ENCODE assay signal across 22 cellular contexts in genomic region chr14:92451755-92452154, GRCh38.
DNase-seq lines count a peak whose midpoint lies in the region; ATAC-seq and TF ChIP-seq lines count a peak whose summit lies in the region.
"Had no signal": no experiment of that assay in that cellular context is flagged by ENCODE, and none has a peak within 500 bp of the region (broad histone marks: within the 10 kb centered on the region; RNA-seq: fewer than 3 reads in every experiment).

No MANE protein-coding gene starts in this region.

- no peak overlapping the region for H4K8ac ChIP-seq in mesenchymal stem cell (ENCODE audit: low read length)

- H3K23ac ChIP-seq in mesenchymal stem cell (ENCODE audit: low read length in 2 of 2), result no peak overlapping the region

- H3K9me3 Mint-ChIP-seq in endodermal cell (no peaks in the 10 kb centered on the region), neural progenitor cell (no peaks in the 10 kb centered on the region), Caco-2 (ENCODE audit: unreplicated experiment) (no peaks in the 10 kb centered on the region)
- H3K9me3 Mint-ChIP-seq: CD4-positive, alpha-beta memory T cell had no signal

- H3K4ac ChIP-seq in mesenchymal stem cell (ENCODE audit: low read depth in 1 of 2, low read length in 2 of 2), result no peak overlapping the region

- H3K4me1 ChIP-seq in endodermal cell (ENCODE audit: control insufficient read depth, insufficient read depth, low read length) (peaks cover 6% of the 10 kb centered on the region), left ventricle myocardium inferior (peaks cover 22% of the 10 kb centered on the region), neural progenitor cell (no peaks in the 10 kb centered on the region), upper lobe of left lung (peaks cover 12 to 22% (median 20%) of the 10 kb centered on the region in 4 donors), Caco-2 (no peaks in the 10 kb centered on the region), mesenchymal stem cell (ENCODE audit: control insufficient read depth, insufficient read depth, low read depth, low read length) (peaks cover 5% of the 10 kb centered on the region)

- H3K36me3 ChIP-seq in endodermal cell (ENCODE audit: control insufficient read depth, insufficient read depth, low read length) (no peaks in the 10 kb centered on the region), left ventricle myocardium inferior (no peaks in the 10 kb centered on the region), neural progenitor cell (no peaks in the 10 kb centered on the region), upper lobe of left lung (no peaks in the 10 kb centered on the region), Caco-2 (ENCODE audit: control insufficient read depth, insufficient read depth, low read length) (no peaks in the 10 kb centered on the region), mesenchymal stem cell (ENCODE audit: control insufficient read depth in 1 of 2, insufficient read depth in 2 of 2, low read depth in 1 of 2, low read length in 2 of 2) (no peaks in the 10 kb centered on the region)
- H3K36me3 ChIP-seq: BLaER1 treated with 17β-estradiol and CSF1 and Interleukin-3, amounts not matched to agents 10 nM and 100 nM had no signal

- TF ChIP-seq EP300 in upper lobe of left lung (IDR thresholded peaks at IDR 0.05), result peak in 2 of 4 donors; percentile 43 to 63

- no peaks in the 10 kb centered on the region for H3K79me1 ChIP-seq in mesenchymal stem cell (replicated peaks; ENCODE audit: low read length, poor library complexity, severe bottlenecking)

- 87% methylated on average over 5 of the region's 5 CpGs; no CpG with 5 or more reads in 1 of the 2 experiments for WGBS in endodermal cell (ENCODE audit: insufficient coverage in 1 of 2, insufficient read length in 1 of 2), 2 experiments
- WGBS in upper lobe of left lung, 2 donors, result 52 to 76% methylated on average over 3 to 5 of the region's 5 CpGs
- 81% methylated on average over 5 of the region's 5 CpGs for WGBS in mesenchymal stem cell

- TF ChIP-seq POLR2A in upper lobe of left lung (IDR thresholded peaks at IDR 0.05), result no peak

- no peak overlapping the region for H3K4me3 ChIP-seq in endodermal cell (ENCODE audit: low read length)
- no peak overlapping the region for H3K4me3 ChIP-seq in left ventricle myocardium inferior
- H3K4me3 ChIP-seq in neural progenitor cell, result no peak overlapping the region
- no peak overlapping the region for H3K4me3 ChIP-seq in upper lobe of left lung
- no peak overlapping the region for H3K4me3 ChIP-seq in Caco-2 (ENCODE audit: low read depth, low read length)
- no peak overlapping the region for H3K4me3 ChIP-seq in mesenchymal stem cell (ENCODE audit: insufficient read depth in 1 of 2, low read depth in 1 of 2, low read length in 2 of 2)
- H3K4me3 ChIP-seq: BLaER1 treated with 17β-estradiol and CSF1 and Interleukin-3, amounts not matched to agents 10 nM and 100 nM had no signal

- no peak overlapping the region for H3K27ac Mint-ChIP-seq in endodermal cell
- peak overlapping the region; percentile 69 for H3K27ac Mint-ChIP-seq in neural progenitor cell
- no peak overlapping the region for H3K27ac Mint-ChIP-seq in Caco-2 (ENCODE audit: unreplicated experiment)

- H3K79me2 ChIP-seq in neural progenitor cell (ENCODE audit: low read depth), result no peaks in the 10 kb centered on the region

- peaks cover 8% of the 10 kb centered on the region for H3K27me3 Mint-ChIP-seq in endodermal cell (ENCODE audit: insufficient read depth)
- peaks cover 2% of the 10 kb centered on the region for H3K27me3 Mint-ChIP-seq in neural progenitor cell (ENCODE audit: insufficient read depth, low read depth)
- H3K27me3 Mint-ChIP-seq in Caco-2 (ENCODE audit: insufficient read depth, unreplicated experiment), result no peaks in the 10 kb centered on the region
- H3K27me3 Mint-ChIP-seq: CD4-positive, alpha-beta memory T cell had no signal

- H3F3A ChIP-seq in neural progenitor cell (ENCODE audit: low read depth), result no peaks in the 10 kb centered on the region

- no TSS peak for BruUV-seq in Caco-2 (replicated peaks; lab: Mats Ljungman, UMichigan)

- no peak overlapping the region for H2AFZ ChIP-seq in neural progenitor cell (replicated peaks)
- H2AFZ ChIP-seq in mesenchymal stem cell (ENCODE audit: low read depth, low read length), result no peak overlapping the region

- H4K20me1 ChIP-seq in neural progenitor cell (ENCODE audit: low read depth), result no peaks in the 10 kb centered on the region
- H4K20me1 ChIP-seq: BLaER1 treated with 17β-estradiol and CSF1 and Interleukin-3, amounts not matched to agents 10 nM and 100 nM had no signal

- POLR2A ChIA-PET in Caco-2 (lab: Charles Lee), result no interaction called here

- no peak overlapping the region for H2BK120ac ChIP-seq in mesenchymal stem cell (ENCODE audit: low read depth, low read length)

- H3K27me3 ChIP-seq in endodermal cell (ENCODE audit: control insufficient read depth, insufficient read depth, low read length, poor library complexity, severe bottlenecking) (peaks cover 7% of the 10 kb centered on the region), left ventricle myocardium inferior (ENCODE audit: low read depth) (no peaks in the 10 kb centered on the region), neural progenitor cell (no peaks in the 10 kb centered on the region), upper lobe of left lung (no peaks in the 10 kb centered on the region), Caco-2 (replicated peaks; ENCODE audit: control insufficient read depth, insufficient read depth, low read length) (no peaks in the 10 kb centered on the region), mesenchymal stem cell (ENCODE audit: control insufficient read depth in 1 of 2, insufficient read depth in 1 of 2, low read length in 2 of 2) (peaks cover 0 to 8% of the 10 kb centered on the region in 2 experiments)
- H3K27me3 ChIP-seq: BLaER1 treated with 17β-estradiol and CSF1 and Interleukin-3, amounts not matched to agents 10 nM and 100 nM had no signal

- no peaks in the 10 kb centered on the region for H3K36me3 Mint-ChIP-seq in endodermal cell (ENCODE audit: low read depth)
- H3K36me3 Mint-ChIP-seq in neural progenitor cell, result no peaks in the 10 kb centered on the region
- H3K36me3 Mint-ChIP-seq in Caco-2 (ENCODE audit: insufficient read depth, unreplicated experiment), result no peaks in the 10 kb centered on the region
- H3K36me3 Mint-ChIP-seq: CD4-positive, alpha-beta memory T cell had no signal

- H2BK15ac ChIP-seq in mesenchymal stem cell (ENCODE audit: low read depth, poor library complexity, severe bottlenecking), result no peak overlapping the region

- ATAC-seq in upper lobe of left lung (ENCODE audit: low FRiP score in 2 of 2), result no peak
- ATAC-seq: HCT116 had no signal

- H3K4me2 ChIP-seq in neural progenitor cell (no peak overlapping the region), mesenchymal stem cell (ENCODE audit: low read length, poor library complexity, severe bottlenecking) (no peak overlapping the region)
- H3K4me2 ChIP-seq: KMS-11 had no signal

- TF ChIP-seq CTCF in endodermal cell (conservative IDR thresholded peaks at IDR 0.05) (no peak), left ventricle myocardium inferior (IDR thresholded peaks at IDR 0.05; ENCODE audit: borderline replicate concordance) (no peak), neural progenitor cell (IDR thresholded peaks at IDR 0.05) (no peak), upper lobe of left lung (IDR thresholded peaks at IDR 0.05) (no peak), Caco-2 (IDR thresholded peaks at IDR 0.05; ENCODE audit: insufficient read depth in 1 of 2, low read depth in 1 of 2, low read length in 1 of 2, severe bottlenecking in 1 of 2, unreplicated experiment in 1 of 2) (no peak)

- intact Hi-C loops in left ventricle myocardium inferior (cut with micrococcal nuclease), result no loop called here
- intact Hi-C loops in Caco-2 (cut with micrococcal nuclease; ENCODE audit: unreplicated experiment), result no loop called here

- no peak overlapping the region for H3K9ac ChIP-seq in endodermal cell (ENCODE audit: extremely low read depth, low read length, poor library complexity, severe bottlenecking)
- no peak overlapping the region for H3K9ac ChIP-seq in neural progenitor cell
- no peak overlapping the region for H3K9ac ChIP-seq in mesenchymal stem cell (ENCODE audit: low read length)
- H3K9ac ChIP-seq: BLaER1 treated with 17β-estradiol and CSF1 and Interleukin-3, amounts not matched to agents 10 nM and 100 nM; KMS-11 had no signal

- H3K27ac ChIP-seq in endodermal cell (ENCODE audit: low read depth, low read length), result no peak overlapping the region
- peak overlapping the region; percentile 68 for H3K27ac ChIP-seq in left ventricle myocardium inferior (replicated peaks)
- no peak overlapping the region for H3K27ac ChIP-seq in neural progenitor cell
- H3K27ac ChIP-seq in upper lobe of left lung, result peak overlapping the region in 3 of 4 donors; percentile 42 to 84 (median 74)
- no peak overlapping the region for H3K27ac ChIP-seq in mesenchymal stem cell (ENCODE audit: low read length, poor library complexity, severe bottlenecking)
- H3K27ac ChIP-seq: BLaER1 treated with 17β-estradiol and CSF1 and Interleukin-3, amounts not matched to agents 10 nM and 100 nM; KMS-11; RWPE1 had no signal

- H4K91ac ChIP-seq in mesenchymal stem cell (ENCODE audit: low read length), result no peak overlapping the region

- H3K9me3 ChIP-seq in endodermal cell (ENCODE audit: control insufficient read depth, low read length), result no peaks in the 10 kb centered on the region
- no peaks in the 10 kb centered on the region for H3K9me3 ChIP-seq in left ventricle myocardium inferior (replicated peaks)
- H3K9me3 ChIP-seq in neural progenitor cell (ENCODE audit: low read depth), result no peaks in the 10 kb centered on the region
- no peaks in the 10 kb centered on the region for H3K9me3 ChIP-seq in upper lobe of left lung
- no peaks in the 10 kb centered on the region for H3K9me3 ChIP-seq in Caco-2
- H3K9me3 ChIP-seq in mesenchymal stem cell (ENCODE audit: control insufficient read depth, low read length), result no peaks in the 10 kb centered on the region

- no peak overlapping the region for H2BK12ac ChIP-seq in mesenchymal stem cell (ENCODE audit: low read length in 2 of 2)

- no peak overlapping the region for H3K18ac ChIP-seq in mesenchymal stem cell (ENCODE audit: low read depth in 1 of 2, low read length in 2 of 2)

- H3K14ac ChIP-seq in mesenchymal stem cell (ENCODE audit: low read length in 2 of 2), result no peak overlapping the region

- CTCF ChIA-PET in Caco-2 (lab: Charles Lee), result no interaction called here

- peak; percentile 41 for DNase-seq in endodermal cell
- DNase-seq in left ventricle myocardium inferior, result no peak
- no peak for DNase-seq in neural progenitor cell (ENCODE audit: low spot score)
- DNase-seq in upper lobe of left lung, result no peak
- DNase-seq in Caco-2, result no peak
- no peak for DNase-seq in mesenchymal stem cell
- no peak for DNase-seq in NCI-H1092 (lab: John Stamatoyannopoulos, UW)
- DNase-seq: ACHN; CD4-positive, alpha-beta memory T cell; DMS153; GF-D8; IMR-90; NCI-H1105 treated with DMSO at 0.1 percent for 48 hours; NCI-H2029 treated with DMSO at 0.1 percent for 48 hours; NCI-H226; NCI-H510A treated with DMSO at 0.1 percent for 48 hours; NCI-H748 treated with DMSO at 0.1 percent for 48 hours; NK-92 treated with Interleukin-12 subunit alpha and Interleukin-12 subunit beta, amount 100 ng/mL, for 24 hours had no signal

- H2BK5ac ChIP-seq in mesenchymal stem cell (ENCODE audit: low read depth, low read length, poor library complexity, severe bottlenecking), result no peak overlapping the region

- H3K4me1 Mint-ChIP-seq in endodermal cell (peaks cover 8% of the 10 kb centered on the region), neural progenitor cell (peaks cover 37% of the 10 kb centered on the region), Caco-2 (ENCODE audit: low read depth, unreplicated experiment) (no peaks in the 10 kb centered on the region)
- H3K4me1 Mint-ChIP-seq: CD4-positive, alpha-beta memory T cell had no signal

- H2AK5ac ChIP-seq in mesenchymal stem cell (ENCODE audit: low read length, severe bottlenecking), result no peak overlapping the region

- H3K4me3 Mint-ChIP-seq in endodermal cell, result no peak overlapping the region
- H3K4me3 Mint-ChIP-seq in neural progenitor cell, result no peak overlapping the region
- H3K4me3 Mint-ChIP-seq in Caco-2 (ENCODE audit: unreplicated experiment), result no peak overlapping the region
- H3K4me3 Mint-ChIP-seq: CD4-positive, alpha-beta memory T cell had no signal

Comparison
In these comparisons a context has a peak if more than half of its experiments do, and no peak if none do; other contexts are left out.
1. H3K27ac ChIP-seq: peak in left ventricle myocardium inferior (single experiment) and upper lobe of left lung (3 of 4); none in endodermal cell (single experiment), neural progenitor cell (single experiment) and mesenchymal stem cell (single experiment).